In genomic region chr12:84329933-84330332, GRCh38 we compare ENCODE assay signal across 26 cellular contexts.
A peak's percentile ranks its signal among the peaks of the same experiment; 100 is the strongest.
DNase-seq lines count a peak whose midpoint lies in the region; TF ChIP-seq lines count a peak whose summit lies in the region.
"Had no signal": no experiment of that assay in that cellular context is flagged by ENCODE, and none has a peak within 500 bp of the region (broad histone marks: within the 10 kb centered on the region; RNA-seq: fewer than 3 reads in every experiment).

No MANE protein-coding gene starts in this region.

- no peak overlapping the region for H3K27ac ChIP-seq in A673 (ENCODE audit: low read depth, low read length, poor library complexity, severe bottlenecking)
- H3K27ac ChIP-seq in HEK293 (ENCODE audit: extremely low read depth, low read depth, low read length) = no peak overlapping the region
- no peak overlapping the region for H3K27ac ChIP-seq in hepatocyte
- H3K27ac ChIP-seq in vagina = no peak overlapping the region
- H3K27ac ChIP-seq in WERI-Rb-1 = no peak overlapping the region
- H3K27ac ChIP-seq: BLaER1, coronary artery, heart right ventricle, parathyroid adenoma had no signal

- TF ChIP-seq POLR2A in vagina (IDR thresholded peaks at IDR 0.05) = no peak

- H3K4me1 ChIP-seq in A673 (ENCODE audit: insufficient read depth, low read length, poor library complexity, severe bottlenecking) (no peaks in the 10 kb centered on the region), HEK293 (ENCODE audit: control insufficient read depth, insufficient read depth, low read length) (no peaks in the 10 kb centered on the region), hepatocyte (ENCODE audit: insufficient read depth) (no peaks in the 10 kb centered on the region), vagina (no peaks in the 10 kb centered on the region)
- H3K4me1 ChIP-seq: BLaER1, heart right ventricle, parathyroid adenoma had no signal

- H2AFZ ChIP-seq in hepatocyte = no peak overlapping the region
- H2AFZ ChIP-seq: GM23338, parathyroid adenoma had no signal

- H4K20me1 ChIP-seq in hepatocyte (ENCODE audit: insufficient read depth, poor library complexity, severe bottlenecking) = no peaks in the 10 kb centered on the region
- H4K20me1 ChIP-seq: BLaER1 had no signal

- H3K79me2 ChIP-seq in hepatocyte = no peaks in the 10 kb centered on the region
- H3K79me2 ChIP-seq: parathyroid adenoma had no signal

- H3K36me3 ChIP-seq in A673 (ENCODE audit: insufficient read depth, low read length, poor library complexity, severe bottlenecking) (no peaks in the 10 kb centered on the region), HEK293 (ENCODE audit: control insufficient read depth in 2 of 2, insufficient read depth in 1 of 2, low read length in 2 of 2) (no peaks in the 10 kb centered on the region), hepatocyte (replicated peaks; ENCODE audit: insufficient read depth, low read depth) (no peaks in the 10 kb centered on the region), vagina (no peaks in the 10 kb centered on the region), WERI-Rb-1 (no peaks in the 10 kb centered on the region)
- H3K36me3 ChIP-seq: BLaER1, heart right ventricle had no signal

- intact Hi-C loops in A673 (cut with micrococcal nuclease; ENCODE audit: unreplicated experiment) = no loop called here
- intact Hi-C loops in vagina (cut with DNase I) = no loop called here

- H3K9me3 ChIP-seq in A673 (ENCODE audit: low read depth, low read length, poor library complexity, severe bottlenecking) (no peaks in the 10 kb centered on the region), HEK293 (ENCODE audit: control insufficient read depth, insufficient read depth, low read depth, low read length) (no peaks in the 10 kb centered on the region), hepatocyte (ENCODE audit: low read depth) (no peaks in the 10 kb centered on the region), vagina (no peaks in the 10 kb centered on the region), WERI-Rb-1 (ENCODE audit: severe bottlenecking) (no peaks in the 10 kb centered on the region)
- H3K9me3 ChIP-seq: BLaER1, heart right ventricle had no signal

- POLR2A ChIA-PET in A673 (lab: Charles Lee; ENCODE audit: low non-redundant PET) = no interaction called here
- POLR2A ChIA-PET in HEK293 (lab: Yijun Ruan, JAX) = no interaction called here

- no peak overlapping the region for H3K4me2 ChIP-seq in hepatocyte
- H3K4me2 ChIP-seq: BLaER1, GM23338 had no signal

- H3K9me2 ChIP-seq in hepatocyte (replicated peaks; ENCODE audit: insufficient read depth) = no peaks in the 10 kb centered on the region

- H3K27me3 ChIP-seq in A673 (replicated peaks; ENCODE audit: insufficient read depth, low read depth, low read length, poor library complexity) (no peaks in the 10 kb centered on the region), hepatocyte (no peaks in the 10 kb centered on the region), vagina (no peaks in the 10 kb centered on the region), WERI-Rb-1 (ENCODE audit: insufficient read depth, low read depth, severe bottlenecking) (no peaks in the 10 kb centered on the region)
- H3K27me3 ChIP-seq: BLaER1, heart right ventricle had no signal

- TF ChIP-seq CTCF in A673 (conservative IDR thresholded peaks at IDR 0.05; ENCODE audit: low read depth, low read length) = no peak
- TF ChIP-seq CTCF in HEK293 (tag by site-specific recombination; IDR thresholded peaks at IDR 0.05) = no peak
- no peak for TF ChIP-seq CTCF in hepatocyte (IDR thresholded peaks at IDR 0.05; ENCODE audit: poor library complexity)
- no peak for TF ChIP-seq CTCF in vagina (IDR thresholded peaks at IDR 0.05)
- no peak for TF ChIP-seq CTCF in WERI-Rb-1 (IDR thresholded peaks at IDR 0.05; ENCODE audit: low read depth, low read length)

- CTCF ChIA-PET in A673 (lab: Charles Lee) (no interaction called here), HEK293 (lab: Yijun Ruan, JAX) (no interaction called here)

- peak; percentile 21 for DNase-seq in A673 (ENCODE audit: low spot score)
- peak; percentile 5 for DNase-seq in NCI-H446 treated with DMSO at 0.1 percent for 48 hours (lab: John Stamatoyannopoulos, UW)
- DNase-seq in hepatocyte (ENCODE audit: low spot score) = peak; percentile 16
- DNase-seq in vagina (ENCODE audit: extremely low spot score in 2 of 2) = no peak
- DNase-seq in OCI-M2 (lab: John Stamatoyannopoulos, UW; ENCODE audit: unreplicated experiment) = no peak
- DNase-seq in WERI-Rb-1 = no peak
- DNase-seq: activated CD4-positive, alpha-beta T cell treated with anti-CD3 and anti-CD28 coated beads for 48 hours; activated CD8-positive, alpha-beta memory T cell treated with anti-CD3 and anti-CD28 coated beads for 24 hours; activated effector memory CD4-positive, alpha-beta T cell treated with anti-CD3 and anti-CD28 coated beads, Interleukin-2, amount 50 U/mL, for 16 hours; activated naive CD8-positive, alpha-beta T cell treated with anti-CD3 and anti-CD28 coated beads for 36 hours; aorta; COR-L47; effector memory CD8-positive, alpha-beta T cell; EL; heart right ventricle; left colon; NCI-H1930; NCI-H82; right cardiac atrium; stimulated activated CD4-positive, alpha-beta T cell treated with anti-CD3 and anti-CD28 coated beads, Interleukin-4, amount 100 ng/mL, for 24 hours; substantia nigra had no signal

- BruUV-seq in A673 (replicated peaks; lab: Mats Ljungman, UMichigan) = no TSS peak

- H3K4me3 ChIP-seq in A673 (ENCODE audit: low read depth, low read length, poor library complexity, severe bottlenecking) (no peak overlapping the region), HEK293 (ENCODE audit: low read depth, low read length) (no peak overlapping the region), hepatocyte (no peak overlapping the region), vagina (no peak overlapping the region), WERI-Rb-1 (ENCODE audit: low read depth, low read length) (no peak overlapping the region)
- H3K4me3 ChIP-seq: BLaER1, coronary artery, GM23338, heart right ventricle had no signal

- 34% methylated on average over 2 of the region's 2 CpGs for WGBS in hepatocyte (ENCODE audit: low lambda C conversion rate, missing lambda C conversion rate)

TF ChIP-seq in HEK293, 187 proteins besides CTCF, POLR2A, EP300 and RAD21:
- no peak for TF ChIP-seq FEZF1 (tag by site-specific recombination; IDR thresholded peaks at IDR 0.05)
- TF ChIP-seq PRDM6 (tag by site-specific recombination; IDR thresholded peaks at IDR 0.05) = 0 out of 2 replicates have a peak, but pooled peaks have one; percentile 24
- TF ChIP-seq ZNF366 (tag by site-specific recombination; conservative IDR thresholded peaks at IDR 0.05) = 0 out of 2 replicates have a peak, but pooled peaks have one; percentile 38
- no peak for TF ChIP-seq ZNF777 (tag by site-specific recombination; IDR thresholded peaks at IDR 0.05; ENCODE audit: borderline replicate concordance)
- TF ChIP-seq ZNF555 (tag by site-specific recombination; conservative IDR thresholded peaks at IDR 0.05) = no peak
- TF ChIP-seq HOXC10 (CRISPR knock-in tag; IDR thresholded peaks at IDR 0.05) = no peak

Comparison
In these comparisons a context has a peak if more than half of its experiments do, and no peak if none do; other contexts are left out.
1. DNase-seq: peak in A673 (single experiment), NCI-H446 treated with DMSO at 0.1 percent for 48 hours (single experiment) and hepatocyte (single experiment); none in vagina (0 of 2), OCI-M2 (single experiment) and WERI-Rb-1 (single experiment).